ENCODE assay signal across 8 cellular contexts in the genomic region with DNA sequence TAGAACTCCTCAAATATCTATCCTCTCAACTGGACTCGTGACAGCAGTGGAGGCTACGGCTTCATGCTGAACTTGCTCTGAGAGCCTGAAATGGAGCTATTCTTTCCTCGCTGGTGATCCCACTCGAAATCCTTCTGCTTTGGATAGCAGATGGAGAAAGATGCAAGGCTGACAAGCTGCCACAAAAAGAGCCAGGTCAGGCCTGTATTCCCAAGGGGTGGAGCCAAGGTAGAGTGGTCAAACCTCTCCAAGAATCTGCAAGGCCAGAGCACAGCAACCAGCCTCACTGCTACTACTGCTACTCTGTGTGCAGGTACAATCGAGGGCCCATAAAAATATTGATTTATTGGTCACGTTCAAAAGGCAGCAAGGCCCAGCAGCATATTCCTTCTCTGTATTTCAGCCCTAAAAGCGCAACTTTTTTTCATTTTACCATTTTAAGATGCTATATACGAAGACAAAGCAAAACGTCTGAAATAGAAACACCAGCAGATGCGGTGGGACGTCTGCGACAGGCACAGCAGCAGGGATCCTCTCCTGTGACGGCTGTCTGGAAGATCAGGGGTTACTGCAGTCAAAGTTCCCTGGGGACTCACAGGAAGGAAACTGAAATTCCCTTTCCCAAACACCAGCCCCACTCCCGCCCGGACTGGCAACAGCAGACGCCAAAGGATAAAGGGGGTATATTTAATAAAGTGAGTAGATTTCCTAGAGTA. TPM values are rescaled to one million over a fixed set of nuclear protein-coding genes. Genes with fewer than 3 reads are reported as not detected.
A peak's percentile ranks its signal among the peaks of the same experiment; 100 is the strongest.
DNase-seq lines count a peak whose midpoint lies in the region; ATAC-seq lines count a peak whose summit lies in the region.

No MANE protein-coding gene starts in this region.

- peak overlapping the region; percentile 80 for H3K4me3 Mint-ChIP-seq in activated CD8-positive, alpha-beta memory T cell treated with anti-CD3 and anti-CD28 coated beads, Interleukin-2, amount 10 ng/mL, durations not matched to agents 7 days and 5 days
- H3K4me3 Mint-ChIP-seq in activated naive CD8-positive, alpha-beta T cell treated with anti-CD3 and anti-CD28 coated beads for 36 hours, result peak overlapping the region; percentile 91

- peak overlapping the region; percentile 89 for H3K27ac ChIP-seq in thymus (ENCODE audit: low read depth)

- ATAC-seq in activated CD8-positive, alpha-beta memory T cell treated with anti-CD3 and anti-CD28 coated beads, Interleukin-2, amount 10 ng/mL, durations not matched to agents 7 days and 5 days, result no peak

- peaks cover 10% of the 10 kb centered on the region for H3K4me1 ChIP-seq in thymus (ENCODE audit: control insufficient read depth, insufficient read depth, low read length)

- H3K4me3 ChIP-seq in thymus (ENCODE audit: low read length), result peak overlapping the region; percentile 92

- H3K27ac Mint-ChIP-seq in activated CD8-positive, alpha-beta memory T cell treated with anti-CD3 and anti-CD28 coated beads, Interleukin-2, amount 10 ng/mL, durations not matched to agents 7 days and 5 days, result no peak overlapping the region
- H3K27ac Mint-ChIP-seq in activated naive CD8-positive, alpha-beta T cell treated with anti-CD3 and anti-CD28 coated beads for 36 hours, result no peak overlapping the region

- peaks cover 65% of the 10 kb centered on the region for H3K27me3 Mint-ChIP-seq in activated CD8-positive, alpha-beta memory T cell treated with anti-CD3 and anti-CD28 coated beads, Interleukin-2, amount 10 ng/mL, durations not matched to agents 7 days and 5 days
- H3K27me3 Mint-ChIP-seq in activated naive CD8-positive, alpha-beta T cell treated with anti-CD3 and anti-CD28 coated beads for 36 hours, result peaks cover 51% of the 10 kb centered on the region

- no peaks in the 10 kb centered on the region for H3K9me3 Mint-ChIP-seq in activated CD8-positive, alpha-beta memory T cell treated with anti-CD3 and anti-CD28 coated beads, Interleukin-2, amount 10 ng/mL, durations not matched to agents 7 days and 5 days (ENCODE audit: low read depth)
- no peaks in the 10 kb centered on the region for H3K9me3 Mint-ChIP-seq in activated naive CD8-positive, alpha-beta T cell treated with anti-CD3 and anti-CD28 coated beads for 36 hours

- 50% methylated on average over 16 of the region's 16 CpGs for WGBS in thymus

- H3K9me3 ChIP-seq in thymus (ENCODE audit: control insufficient read depth), result no peaks in the 10 kb centered on the region

- H3K4me1 Mint-ChIP-seq in activated CD8-positive, alpha-beta memory T cell treated with anti-CD3 and anti-CD28 coated beads, Interleukin-2, amount 10 ng/mL, durations not matched to agents 7 days and 5 days, result peaks cover 2% of the 10 kb centered on the region
- peaks cover 8% of the 10 kb centered on the region for H3K4me1 Mint-ChIP-seq in activated naive CD8-positive, alpha-beta T cell treated with anti-CD3 and anti-CD28 coated beads for 36 hours

- H3K27me3 ChIP-seq in thymus (ENCODE audit: control insufficient read depth, insufficient read depth), result no peaks in the 10 kb centered on the region

- H3K36me3 ChIP-seq in thymus (ENCODE audit: control insufficient read depth, insufficient read depth), result no peaks in the 10 kb centered on the region

- CTCF ChIA-PET in activated CD8-positive, alpha-beta memory T cell treated with anti-CD3 and anti-CD28 coated beads, Interleukin-2, amount 10 ng/mL, durations not matched to agents 7 days and 5 days (lab: Charles Lee), result interaction anchor here (1.9 kb wide), 1 partner anchor 129 kb away, joined by 4 read pairs; no protein-coding TSS in a partner anchor

- no peak for DNase-seq in activated CD8-positive, alpha-beta memory T cell treated with anti-CD3 and anti-CD28 coated beads, Interleukin-2, amount 10 ng/mL, durations not matched to agents 7 days and 5 days
- no peak for DNase-seq in activated CD8-positive, alpha-beta memory T cell treated with anti-CD3 and anti-CD28 coated beads, Interleukin-2, amount 50 U/mL, for 4 hours
- DNase-seq in activated naive CD8-positive, alpha-beta T cell treated with anti-CD3 and anti-CD28 coated beads for 36 hours, result no peak
- peak; percentile 34 for DNase-seq in left kidney (ENCODE audit: low read depth, low spot score)
- DNase-seq in foreskin melanocyte, result no peak
- no peak for DNase-seq in germinal center (ENCODE audit: low spot score)
- no peak for DNase-seq in amniotic stem cell (lab: John Stamatoyannopoulos, UW)

- no peaks in the 10 kb centered on the region for H3K36me3 Mint-ChIP-seq in activated CD8-positive, alpha-beta memory T cell treated with anti-CD3 and anti-CD28 coated beads, Interleukin-2, amount 10 ng/mL, durations not matched to agents 7 days and 5 days
- H3K36me3 Mint-ChIP-seq in activated naive CD8-positive, alpha-beta T cell treated with anti-CD3 and anti-CD28 coated beads for 36 hours, result no peaks in the 10 kb centered on the region

RNA-seq across cellular contexts. Expression of a gene that starts 2.4 kb away (rescaled TPM):
- 1 to 10 TPM; 3.2 to 3.5 TPM for total RNA-seq in activated CD8-positive, alpha-beta memory T cell treated with anti-CD3 and anti-CD28 coated beads, Interleukin-2, amount 10 ng/mL, durations not matched to agents 7 days and 5 days
- total RNA-seq in activated naive CD8-positive, alpha-beta T cell treated with anti-CD3 and anti-CD28 coated beads for 36 hours, result 1 to 10 TPM; 9.5 to 9.7 TPM
- 17.0 TPM for polyA plus RNA-seq in thymus
